16 cellular contexts compared by ENCODE assay signal in the genomic region with DNA sequence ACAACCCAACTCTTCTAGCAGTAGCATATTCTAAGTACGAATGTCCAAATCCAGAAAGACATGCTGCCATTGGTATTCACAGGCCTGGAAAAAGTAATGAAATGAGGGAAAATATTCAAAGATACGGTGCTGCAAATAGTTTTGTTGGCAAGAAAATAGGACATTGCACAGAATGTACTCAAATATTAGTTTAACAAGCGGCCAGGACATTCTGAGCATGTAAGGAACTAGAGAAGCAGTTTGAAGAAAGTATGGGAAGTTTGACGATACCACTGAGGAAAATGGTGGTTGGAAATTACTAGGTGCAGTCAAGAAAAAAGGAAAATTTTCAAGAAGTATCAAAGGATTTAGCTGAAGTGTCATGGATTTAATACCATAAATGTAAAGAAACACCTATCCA.
DNase-seq lines count a peak whose midpoint lies in the region; ATAC-seq and TF ChIP-seq lines count a peak whose summit lies in the region.
"Had no signal": no experiment of that assay in that cellular context is flagged by ENCODE, and none has a peak within 500 bp of the region (broad histone marks: within the 10 kb centered on the region; RNA-seq: fewer than 3 reads in every experiment).

No MANE protein-coding gene starts in this region.

- H3K27me3 ChIP-seq in prostate gland (replicated peaks; ENCODE audit: insufficient read depth) (no peaks in the 10 kb centered on the region), MM.1S (replicated peaks; ENCODE audit: insufficient read depth, low read length) (no peaks in the 10 kb centered on the region)
- H3K27me3 ChIP-seq: BE2C, BLaER1 had no signal

- no peaks in the 10 kb centered on the region for H3K4me1 ChIP-seq in prostate gland (replicated peaks)
- H3K4me1 ChIP-seq in MM.1S (ENCODE audit: low read length): no peaks in the 10 kb centered on the region
- H3K4me1 ChIP-seq: BE2C, BLaER1, Caco-2 had no signal

- no peaks in the 10 kb centered on the region for H3K79me2 ChIP-seq in MM.1S (ENCODE audit: low read length)

- H3K9me2 ChIP-seq in MM.1S (replicated peaks; ENCODE audit: insufficient read depth, low read length): no peaks in the 10 kb centered on the region

- H3K36me3 ChIP-seq in prostate gland (no peaks in the 10 kb centered on the region), MM.1S (replicated peaks; ENCODE audit: insufficient read depth, low read length) (no peaks in the 10 kb centered on the region)
- H3K36me3 ChIP-seq: BE2C, BLaER1 had no signal

- H3K9me3 ChIP-seq in prostate gland: no peaks in the 10 kb centered on the region
- no peaks in the 10 kb centered on the region for H3K9me3 ChIP-seq in MM.1S (replicated peaks; ENCODE audit: insufficient read depth, low read length)
- H3K9me3 ChIP-seq: BE2C, BLaER1, Caco-2 had no signal

- H3F3A ChIP-seq in MM.1S (ENCODE audit: insufficient read depth, low read length): no peaks in the 10 kb centered on the region

- WGBS in prostate gland: 52% methylated on average over 4 of the region's 4 CpGs

- H3K4me3 ChIP-seq in LNCaP clone FGC (ENCODE audit: low read depth, low read length): no peak overlapping the region
- H3K4me3 ChIP-seq in prostate gland: no peak overlapping the region
- H3K4me3 ChIP-seq in MM.1S (ENCODE audit: low read length): no peak overlapping the region
- H3K4me3 ChIP-seq: BLaER1 had no signal

- TF ChIP-seq CTCF in 22Rv1 (IDR thresholded peaks at IDR 0.05): no peak
- no peak for TF ChIP-seq CTCF in LNCaP clone FGC (IDR thresholded peaks at IDR 0.05; ENCODE audit: control insufficient read depth, extremely low read depth, insufficient read depth)
- no peak for TF ChIP-seq CTCF in prostate gland (IDR thresholded peaks at IDR 0.05)
- no peak for TF ChIP-seq CTCF in MM.1S (IDR thresholded peaks at IDR 0.05; ENCODE audit: low read length)

- intact Hi-C loops in prostate gland (cut with DNase I): no loop called here

- DNase-seq in LNCaP clone FGC (ENCODE audit: low read depth): peak; percentile 77
- peak; percentile 16 for DNase-seq in prostate gland (ENCODE audit: low spot score)
- DNase-seq in MM.1S: no peak
- DNase-seq: 8988T; ACHN; BE2C; C1 segment of cervical spinal cord; Caco-2; Calu3; CD4-positive, alpha-beta T cell; CD8-positive, alpha-beta T cell; DMS79 treated with DMSO at 0.1 percent for 48 hours; GF-D8 had no signal

- no peaks in the 10 kb centered on the region for H4K20me1 ChIP-seq in MM.1S (ENCODE audit: insufficient read depth, low read length)
- H4K20me1 ChIP-seq: BLaER1 had no signal

- no peak overlapping the region for H3K4me2 ChIP-seq in MM.1S (ENCODE audit: low read depth, low read length)
- H3K4me2 ChIP-seq: BLaER1 had no signal

- H2AFZ ChIP-seq in MM.1S (ENCODE audit: low read length): no peak overlapping the region

- no peak for ATAC-seq in HG03139 (IDR thresholded peaks at IDR 0.05; ENCODE audit: unreplicated experiment)
- ATAC-seq: CD8-positive, alpha-beta T cell had no signal

- H3K27ac ChIP-seq in 22Rv1 (peak overlapping the region; percentile 94), prostate gland (peak overlapping the region; percentile 30 to 43), MM.1S (ENCODE audit: low read length) (no peak overlapping the region)
- H3K27ac ChIP-seq: BLaER1 had no signal

- H3K9ac ChIP-seq in MM.1S (ENCODE audit: low read length): no peak overlapping the region
- H3K9ac ChIP-seq: BLaER1 had no signal

- no peak for TF ChIP-seq POLR2A in prostate gland (IDR thresholded peaks at IDR 0.05)
